ENCODE assay signal across 10 cellular contexts in genomic region chr9:123401879-123402513, GRCh38. TPM values are rescaled to one million over a fixed set of nuclear protein-coding genes. Genes with fewer than 3 reads are reported as not detected.
A peak's percentile ranks its signal among the peaks of the same experiment; 100 is the strongest.
DNase-seq lines count a peak whose midpoint lies in the region; ATAC-seq, FAIRE-seq and TF ChIP-seq lines count a peak whose summit lies in the region.
"Had no signal": no experiment of that assay in that cellular context is flagged by ENCODE, and none has a peak within 500 bp of the region (broad histone marks: within the 10 kb centered on the region; RNA-seq: fewer than 3 reads in every experiment).

No MANE protein-coding gene starts in this region.

- TF ChIP-seq CTCF in breast epithelium (IDR thresholded peaks at IDR 0.05): peak in 2 of 3 donors; percentile 24 to 38

- no peak overlapping the region for H3K27ac Mint-ChIP-seq in T-cell
- H3K27ac Mint-ChIP-seq: memory B cell had no signal

- H3K27me3 Mint-ChIP-seq in T-cell: no peaks in the 10 kb centered on the region
- H3K27me3 Mint-ChIP-seq: IgD-negative memory B cell, memory B cell had no signal

- no peaks in the 10 kb centered on the region for H3K36me3 ChIP-seq in breast epithelium

- intact Hi-C loops in breast epithelium (cut with DNase I; ENCODE audit: low total_unique reads): no loop called here

- H3K9me3 Mint-ChIP-seq in T-cell: no peaks in the 10 kb centered on the region
- H3K9me3 Mint-ChIP-seq: IgD-negative memory B cell, memory B cell had no signal

- POLR2A ChIA-PET in T-cell (lab: Charles Lee): no interaction called here

- DNase-seq in Ammon's horn (ENCODE audit: low spot score) (peak; percentile 76), GM18507 (ENCODE audit: extremely low spot score, insufficient read length, low read depth) (peak; percentile 43), NCI-H524 (lab: John Stamatoyannopoulos, UW) (peak; percentile 43 to 79), breast epithelium (ENCODE audit: low spot score in 2 of 2) (no peak), left lobe of liver (ENCODE audit: low spot score) (no peak), islet precursor cell (no peak), T-cell (no peak)

- FAIRE-seq in GM18507 (lab: Jason Lieb, UNC): peak; percentile 26

- no peaks in the 10 kb centered on the region for H3K4me1 ChIP-seq in breast epithelium

- H3K9me3 ChIP-seq in breast epithelium: no peaks in the 10 kb centered on the region

- H3K27me3 ChIP-seq in breast epithelium: no peaks in the 10 kb centered on the region

- peaks cover 0 to 9% (median 8%) of the 10 kb centered on the region in 3 donors for H3K4me1 Mint-ChIP-seq in T-cell
- H3K4me1 Mint-ChIP-seq: IgD-negative memory B cell, memory B cell had no signal

- no peak for TF ChIP-seq POLR2A in breast epithelium (IDR thresholded peaks at IDR 0.05)

- H3K27ac ChIP-seq in breast epithelium: no peak overlapping the region

- peaks cover 2% of the 10 kb centered on the region for H3K36me3 Mint-ChIP-seq in T-cell

- ATAC-seq in left lobe of liver (peak; percentile 91), T-cell (replicated peaks in 1 of 4) (no peak), HG03432 (IDR thresholded peaks at IDR 0.05; ENCODE audit: unreplicated experiment) (no peak)

- no peak overlapping the region for H3K4me3 Mint-ChIP-seq in T-cell
- H3K4me3 Mint-ChIP-seq: IgD-negative memory B cell, memory B cell had no signal

- CTCF ChIA-PET in T-cell (lab: Charles Lee): no interaction called here

- no peak overlapping the region for H3K4me3 ChIP-seq in breast epithelium

RNA-seq across cellular contexts. Expression of gene CRB2, which starts 46.0 kb away (rescaled TPM):
- total RNA-seq in breast epithelium: 1 to 10 TPM in 1 of 3 donors, under 1 TPM in 1, not detected in 1; under 0.01 to 2.3 TPM
- not detected for total RNA-seq in left lobe of liver
- under 1 TPM in 2 of 5 donors, not detected in 3; 0.09 to 0.20 TPM for total RNA-seq in T-cell

Comparison
In these comparisons a context has a peak if more than half of its experiments do, and no peak if none do; other contexts are left out.
1. DNase-seq: peak in Ammon's horn (single experiment), GM18507 (single experiment) and NCI-H524 (2 of 2); none in breast epithelium (0 of 2), left lobe of liver (single experiment), islet precursor cell (single experiment) and T-cell (0 of 34).